Comparison of ENCODE assay signal across 8 cellular contexts in genomic region chr6:139124887-139125672, GRCh38. TPM values are rescaled to one million over a fixed set of nuclear protein-coding genes. Genes with fewer than 3 reads are reported as not detected.
DNase-seq lines count a peak whose midpoint lies in the region; ATAC-seq and TF ChIP-seq lines count a peak whose summit lies in the region.

No MANE protein-coding gene starts in this region.

- peak overlapping the region; percentile 91 for H3K27ac Mint-ChIP-seq in T-helper 1 cell treated with Interleukin-12 subunit alpha and Interleukin-12 subunit beta and Interleukin-4 antibody, amounts not matched to agents 30 μg/mL and 1 μg/mL, for 36 hours

- no peaks in the 10 kb centered on the region for H3K27me3 Mint-ChIP-seq in T-helper 1 cell treated with Interleukin-12 subunit alpha and Interleukin-12 subunit beta and Interleukin-4 antibody, amounts not matched to agents 30 μg/mL and 1 μg/mL, for 36 hours (ENCODE audit: low read depth)

- peaks cover 11% of the 10 kb centered on the region for H3K9me3 Mint-ChIP-seq in T-helper 1 cell treated with Interleukin-12 subunit alpha and Interleukin-12 subunit beta and Interleukin-4 antibody, amounts not matched to agents 30 μg/mL and 1 μg/mL, for 36 hours

- peaks cover 17% of the 10 kb centered on the region for H3K36me3 Mint-ChIP-seq in T-helper 1 cell treated with Interleukin-12 subunit alpha and Interleukin-12 subunit beta and Interleukin-4 antibody, amounts not matched to agents 30 μg/mL and 1 μg/mL, for 36 hours (ENCODE audit: low read depth)

- H3K4me3 ChIP-seq in GM06990 (replicated peaks; ENCODE audit: low read depth, low read length): no peak overlapping the region
- peak overlapping the region; percentile 25; the same call in 1 of the 2 replicates for H3K4me3 ChIP-seq in Jurkat, Clone E6-1 (ENCODE audit: low read length)

- peak; percentile 77 for TF ChIP-seq CTCF in GM06990 (IDR thresholded peaks at IDR 0.05; ENCODE audit: insufficient read depth, low read length, poor library complexity, severe bottlenecking)

- H3K27me3 ChIP-seq in GM06990 (replicated peaks; ENCODE audit: control insufficient read depth, insufficient read depth, low read length): no peaks in the 10 kb centered on the region

- H3K36me3 ChIP-seq in GM06990 (ENCODE audit: control insufficient read depth, insufficient read depth, low read length): no peaks in the 10 kb centered on the region

- ATAC-seq in GM21737 (IDR thresholded peaks at IDR 0.05; ENCODE audit: unreplicated experiment): peak; percentile 100

- DNase-seq in GM06990 (ENCODE audit: extremely low read depth, insufficient read length): peak; percentile 45
- peak; percentile 96 for DNase-seq in Jurkat, Clone E6-1 (ENCODE audit: low read depth, low spot score)
- DNase-seq in amniotic epithelial cell (ENCODE audit: low read depth): peak; percentile 90
- peak; percentile 53 for DNase-seq in kidney tubule cell (ENCODE audit: low spot score)
- DNase-seq in stimulated activated CD8-positive, alpha-beta memory T cell treated with anti-CD3 and anti-CD28 coated beads, Interleukin-12 subunit alpha, Interleukin-12 subunit beta, amount 100 ng/mL, for 4 hours (ENCODE audit: low read depth): peak; percentile 55
- DNase-seq in NCI-H128 (lab: John Stamatoyannopoulos, UW; ENCODE audit: unreplicated experiment): no peak

- peaks cover 34% of the 10 kb centered on the region for H3K4me1 Mint-ChIP-seq in T-helper 1 cell treated with Interleukin-12 subunit alpha and Interleukin-12 subunit beta and Interleukin-4 antibody, amounts not matched to agents 30 μg/mL and 1 μg/mL, for 36 hours (ENCODE audit: low read depth)

- H3K4me3 Mint-ChIP-seq in T-helper 1 cell treated with Interleukin-12 subunit alpha and Interleukin-12 subunit beta and Interleukin-4 antibody, amounts not matched to agents 30 μg/mL and 1 μg/mL, for 36 hours: peak overlapping the region; percentile 61

RNA-seq across cellular contexts. Expression of gene HECA, which starts 9.8 kb away (rescaled TPM):
- 5.1 TPM for polyA plus RNA-seq in Jurkat, Clone E6-1 (2012; ENCODE audit: insufficient read depth, insufficient read length)
